Comparison of ENCODE assay signal across 20 cellular contexts in the genomic region with DNA sequence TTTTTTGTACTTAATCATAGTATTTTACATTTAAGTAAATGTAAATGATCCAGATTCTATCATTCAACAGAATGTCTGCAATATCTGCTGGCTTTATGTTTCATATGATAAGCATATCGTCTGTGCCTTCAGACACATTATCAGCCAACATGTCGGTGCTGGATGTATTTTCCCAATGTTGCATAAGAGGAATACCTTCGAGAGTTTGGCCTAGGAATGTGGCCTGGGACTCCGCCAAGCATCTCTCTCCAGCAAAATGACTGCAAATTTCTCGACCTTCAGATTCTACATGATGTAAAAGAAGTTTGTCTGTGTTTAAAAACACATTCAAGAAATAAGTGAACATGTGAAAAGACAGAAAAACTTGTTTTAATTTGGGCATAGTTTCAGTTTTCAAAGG.
"Had no signal": no experiment of that assay in that cellular context is flagged by ENCODE, and none has a peak within 500 bp of the region (broad histone marks: within the 10 kb centered on the region; RNA-seq: fewer than 3 reads in every experiment).

No MANE protein-coding gene starts in this region.

- H3K36me3 ChIP-seq: cardiac muscle cell, gastrocnemius medialis, left ventricle myocardium inferior, neural progenitor cell, prostate gland, right atrium auricular region, suprapubic skin, transverse colon, uterus, WERI-Rb-1 had no signal

- H3K27ac ChIP-seq: cardiac muscle cell, gastrocnemius medialis, left ventricle myocardium inferior, neural progenitor cell, prostate gland, right atrium auricular region, skin epidermis, suprapubic skin, transverse colon, uterus, WERI-Rb-1 had no signal

- H3K27me3 ChIP-seq: neural progenitor cell, right atrium auricular region had no signal

- H3K4me2 ChIP-seq: neural progenitor cell had no signal

- H3K9me3 ChIP-seq: gastrocnemius medialis, left ventricle myocardium inferior, prostate gland, right atrium auricular region, suprapubic skin, transverse colon, uterus had no signal

- ATAC-seq: activated T-cell treated with anti-CD3 and anti-CD28 coated beads, Interleukin-2, amount 50 U/mL, for 72 hours; gastrocnemius medialis; stimulated activated naive CD8-positive, alpha-beta T cell treated with anti-CD3 and anti-CD28 coated beads, Interleukin-15, amount 100 ng/mL, for 72 hours had no signal

- H3K4me3 ChIP-seq: cardiac muscle cell, gastrocnemius medialis, left ventricle myocardium inferior, neural progenitor cell, prostate gland, right atrium auricular region, skin epidermis, suprapubic skin, transverse colon, uterus had no signal

- DNase-seq: activated CD4-positive, alpha-beta T cell treated with anti-CD3 and anti-CD28 coated beads, Interleukin-2, amount 50 U/mL, for 4 hours; activated effector memory CD4-positive, alpha-beta T cell treated with anti-CD3 and anti-CD28 coated beads, Interleukin-2, amount 50 U/mL, for 16 hours; activated T-cell treated with anti-CD3 and anti-CD28 coated beads, Interleukin-2, amount 50 U/mL, for 72 hours; gastrocnemius medialis; head of caudate nucleus; kidney glomerular epithelial cell; left ventricle myocardium inferior; mammary epithelial cell; naive B cell; stimulated activated naive CD8-positive, alpha-beta T cell treated with anti-CD3 and anti-CD28 coated beads, Interleukin-15, amount 100 ng/mL, for 72 hours; T-helper 2 cell; transverse colon; uterus; WERI-Rb-1 had no signal

- H3K9ac ChIP-seq: neural progenitor cell had no signal

- H3K4me1 ChIP-seq: prostate gland, suprapubic skin, transverse colon, uterus had no signal

- H2AFZ ChIP-seq: neural progenitor cell had no signal
